8 cellular contexts compared by ENCODE assay signal in genomic region chr20:43507150-43508080, GRCh38. TPM values are rescaled to one million over a fixed set of nuclear protein-coding genes. Genes with fewer than 3 reads are reported as not detected.
A peak's percentile ranks its signal among the peaks of the same experiment; 100 is the strongest.
DNase-seq lines count a peak whose midpoint lies in the region; ATAC-seq, FAIRE-seq and TF ChIP-seq lines count a peak whose summit lies in the region.

L3MBTL1 (plus strand) TSS chr20:43507697; CDS start chr20:43513504, 5,807 bp downstream.

- peaks cover 44% of the 10 kb centered on the region for H3K27me3 Mint-ChIP-seq in WTC11 (ENCODE audit: low read depth)

- TF ChIP-seq CTCF in HL-60 (IDR thresholded peaks at IDR 0.05; ENCODE audit: insufficient read depth, low read length) (no peak), WTC11 (IDR thresholded peaks at IDR 0.05) (no peak), mucosa of descending colon (IDR thresholded peaks at IDR 0.05) (no peak)

- H3K27ac ChIP-seq in BLaER1 treated with 17β-estradiol and CSF1 and Interleukin-3, amounts not matched to agents 10 nM and 100 nM: no peak within 1 kb of the TSS
- no peak within 1 kb of the TSS for H3K27ac ChIP-seq in HL-60 (replicated peaks)
- H3K27ac ChIP-seq in esophagus (ENCODE audit: low read depth in 2 of 2, low read length in 1 of 2): no peak within 1 kb of the TSS

- peaks cover 0 to 16% (median 2%) of the 10 kb centered on the region in 10 experiments; a peak in 7 of 20 replicates for H3K4me1 ChIP-seq in BLaER1 treated with 17β-estradiol and CSF1 and Interleukin-3, amounts not matched to agents 10 nM and 100 nM
- H3K4me1 ChIP-seq in esophagus (ENCODE audit: control insufficient read depth in 2 of 2, insufficient read depth in 2 of 2, low read length in 1 of 2): peaks cover 0 to 4% of the 10 kb centered on the region in 2 donors
- H3K4me1 ChIP-seq in mucosa of descending colon (ENCODE audit: low read depth): no peaks in the 10 kb centered on the region

- CTCF ChIA-PET in WTC11 (lab: Charles Lee): interaction anchor here (0.6 to 3.1 kb wide), 3 partner anchors 50 to 63 kb away, joined by 3 to 19 read pairs (median 18); partner anchors contain the start of gene SRSF6

- H3K36me3 ChIP-seq in BLaER1 treated with 17β-estradiol and CSF1 and Interleukin-3, amounts not matched to agents 10 nM and 100 nM: no peaks in the 10 kb centered on the region
- H3K36me3 ChIP-seq in esophagus (ENCODE audit: control insufficient read depth in 2 of 2, insufficient read depth in 2 of 2, low read length in 1 of 2) (no peaks in the 10 kb centered on the region), mucosa of descending colon (ENCODE audit: low read depth) (no peaks in the 10 kb centered on the region)

- peaks cover 10 to 27% (median 17%) of the 10 kb centered on the region in 11 experiments; a peak in 19 of 22 replicates for H3K9me3 ChIP-seq in BLaER1 treated with 17β-estradiol and CSF1 and Interleukin-3, amounts not matched to agents 10 nM and 100 nM (replicated peaks in 1 of 11)
- H3K9me3 ChIP-seq in esophagus (ENCODE audit: control insufficient read depth in 2 of 2, insufficient read depth in 1 of 2, low read depth in 1 of 2, low read length in 1 of 2): no peaks in the 10 kb centered on the region
- H3K9me3 ChIP-seq in mucosa of descending colon: no peaks in the 10 kb centered on the region

- peak in 1 of 2 experiments; percentile 14 for DNase-seq in HL-60 (ENCODE audit: low read depth in 1 of 2, low spot score in 1 of 2)
- peak; percentile 72 for DNase-seq in WTC11 (ENCODE audit: low spot score)
- peak; percentile 59 to 71 (median 61) for DNase-seq in mucosa of descending colon
- DNase-seq in urothelium cell line (ENCODE audit: low spot score): peak; percentile 70
- DNase-seq in dedifferentiated amniotic fluid mesenchymal stem cell (ENCODE audit: extremely low spot score): no peak

- FAIRE-seq in urothelium cell line (lab: Jason Lieb, UNC): no peak

- H3K4me1 Mint-ChIP-seq in WTC11: peaks cover 8% of the 10 kb centered on the region; the same call in 1 of the 2 replicates

- ATAC-seq in WTC11 (peak; percentile 67), mucosa of descending colon (peak; percentile 94), GM21381 (IDR thresholded peaks at IDR 0.05; ENCODE audit: unreplicated experiment) (no peak)

- H3K27me3 ChIP-seq in BLaER1 treated with 17β-estradiol and CSF1 and Interleukin-3, amounts not matched to agents 10 nM and 100 nM: peaks cover 35 to 54% (median 46%) of the 10 kb centered on the region in 11 experiments
- H3K27me3 ChIP-seq in HL-60 (ENCODE audit: insufficient read depth, poor library complexity, severe bottlenecking): peaks cover 11% of the 10 kb centered on the region
- H3K27me3 ChIP-seq in esophagus (ENCODE audit: control insufficient read depth in 1 of 2, insufficient read depth in 2 of 2, low read length in 2 of 2): no peaks in the 10 kb centered on the region

- intact Hi-C loops in mucosa of descending colon (cut with DNase I, micrococcal nuclease): no loop called here

- H3K4me3 Mint-ChIP-seq in WTC11: peak within 1 kb of the TSS; percentile 68

- POLR2A ChIA-PET in WTC11 (lab: Charles Lee): interaction anchor here (0.9 to 2.6 kb wide), 2 partner anchors 42 to 50 kb away, joined by 3 to 23 read pairs; partner anchors contain the start of gene SRSF6

- H3K4me3 ChIP-seq in BLaER1 treated with 17β-estradiol and CSF1 and Interleukin-3, amounts not matched to agents 10 nM and 100 nM: peak within 1 kb of the TSS; percentile 18 to 63 (median 50); a peak in 19 of 20 replicates
- peak within 1 kb of the TSS; percentile 56 for H3K4me3 ChIP-seq in HL-60 (replicated peaks; ENCODE audit: insufficient read depth, low read length)
- peak within 1 kb of the TSS; percentile 71 for H3K4me3 ChIP-seq in esophagus (ENCODE audit: low read depth in 1 of 2, low read length in 2 of 2)
- no peak within 1 kb of the TSS for H3K4me3 ChIP-seq in mucosa of descending colon

- H3K9me3 Mint-ChIP-seq in WTC11: no peaks in the 10 kb centered on the region

- 7 to 8% methylated on average over 71 to 95 of the region's 95 CpGs for WGBS in esophagus, 2 donors

- peak within 1 kb of the TSS; percentile 55 to 88 (median 70) for H3K4me2 ChIP-seq in BLaER1 treated with 17β-estradiol and CSF1 and Interleukin-3, amounts not matched to agents 10 nM and 100 nM

- no peaks in the 10 kb centered on the region for H4K20me1 ChIP-seq in BLaER1 treated with 17β-estradiol and CSF1 and Interleukin-3, amounts not matched to agents 10 nM and 100 nM

- H3K9ac ChIP-seq in BLaER1 treated with 17β-estradiol and CSF1 and Interleukin-3, amounts not matched to agents 10 nM and 100 nM: peak within 1 kb of the TSS in 2 of 11 experiments; percentile 10 to 53; a peak in 2 of 22 replicates

- peak within 1 kb of the TSS; percentile 86 for H3K27ac Mint-ChIP-seq in WTC11

- H3K36me3 Mint-ChIP-seq in WTC11: no peaks in the 10 kb centered on the region

TF ChIP-seq in WTC11, 78 proteins besides CTCF, POLR2A, EP300 and RAD21 (continues in another document):
- TF ChIP-seq ZNF219 (CRISPR knock-in tag; IDR thresholded peaks at IDR 0.05; ENCODE audit: borderline replicate concordance) (peak; percentile 82; the same call in 1 of the 2 replicates), SP1 (CRISPR knock-in tag; conservative IDR thresholded peaks at IDR 0.05) (peak; percentile 22; the same call in 1 of the 2 replicates), FOXJ3 (CRISPR knock-in tag; IDR thresholded peaks at IDR 0.05; ENCODE audit: borderline replicate concordance) (no peak), MAX (CRISPR knock-in tag; IDR thresholded peaks at IDR 0.05) (peak; percentile 90; the same call in 1 of the 2 replicates), ESRRA (CRISPR knock-in tag; IDR thresholded peaks at IDR 0.05; ENCODE audit: borderline replicate concordance) (0 out of 2 replicates have a peak, but pooled peaks have one; percentile 41), PRRX2 (CRISPR knock-in tag; IDR thresholded peaks at IDR 0.05) (no peak), E2F4 (CRISPR knock-in tag; IDR thresholded peaks at IDR 0.05; ENCODE audit: borderline replicate concordance, low read depth) (no peak), FOXP1 (CRISPR knock-in tag; IDR thresholded peaks at IDR 0.05; ENCODE audit: borderline replicate concordance) (peak; percentile 54), CREM (CRISPR knock-in tag; IDR thresholded peaks at IDR 0.05) (no peak), KAT7 (CRISPR knock-in tag; IDR thresholded peaks at IDR 0.05; ENCODE audit: borderline replicate concordance) (0 out of 2 replicates have a peak, but pooled peaks have one; percentile 29), ZNF416 (CRISPR knock-in tag; IDR thresholded peaks at IDR 0.05) (no peak), TEAD1 (CRISPR knock-in tag; IDR thresholded peaks at IDR 0.05) (peak; percentile 77), FOXK1 (CRISPR knock-in tag; IDR thresholded peaks at IDR 0.05) (0 out of 2 replicates have a peak, but pooled peaks have one; percentile 30), TP53 (CRISPR knock-in tag; IDR thresholded peaks at IDR 0.05) (peak; percentile 77; the same call in 1 of the 2 replicates), NFE2L1 (CRISPR knock-in tag; IDR thresholded peaks at IDR 0.05) (no peak), ZNF671 (CRISPR knock-in tag; IDR thresholded peaks at IDR 0.05) (no peak), MXD4 (CRISPR knock-in tag; IDR thresholded peaks at IDR 0.05; ENCODE audit: borderline replicate concordance) (no peak), GABPB1 (CRISPR knock-in tag; IDR thresholded peaks at IDR 0.05) (peak; percentile 43; the same call in 1 of the 2 replicates), NR1H2 (CRISPR knock-in tag; IDR thresholded peaks at IDR 0.05) (no peak), IRF2 (CRISPR knock-in tag; IDR thresholded peaks at IDR 0.05; ENCODE audit: borderline replicate concordance, low read depth) (no peak), JUN (CRISPR knock-in tag; IDR thresholded peaks at IDR 0.05) (peak; percentile 62; the same call in 1 of the 2 replicates), ELF4 (CRISPR knock-in tag; IDR thresholded peaks at IDR 0.05; ENCODE audit: low read depth) (no peak), E2F5 (CRISPR knock-in tag; IDR thresholded peaks at IDR 0.05) (0 out of 2 replicates have a peak, but pooled peaks have one; percentile 35)

RNA-seq across cellular contexts. Expression of gene L3MBTL1, which starts in this region (rescaled TPM):
- total RNA-seq in WTC11 (2021): 28.3 to 28.7 TPM (median 28.3 TPM) in 3 replicates
- 10 to 100 TPM in 1 of 2 donors, 1 to 10 TPM in 1; 2.8 to 10.3 TPM for polyA plus RNA-seq in esophagus
- total RNA-seq in mucosa of descending colon: 10 to 100 TPM in 2 of 3 donors, 1 to 10 TPM in 1; 6.4 to 13.1 (median 10.7) TPM
